10 cellular contexts compared by ENCODE assay signal in the genomic region with DNA sequence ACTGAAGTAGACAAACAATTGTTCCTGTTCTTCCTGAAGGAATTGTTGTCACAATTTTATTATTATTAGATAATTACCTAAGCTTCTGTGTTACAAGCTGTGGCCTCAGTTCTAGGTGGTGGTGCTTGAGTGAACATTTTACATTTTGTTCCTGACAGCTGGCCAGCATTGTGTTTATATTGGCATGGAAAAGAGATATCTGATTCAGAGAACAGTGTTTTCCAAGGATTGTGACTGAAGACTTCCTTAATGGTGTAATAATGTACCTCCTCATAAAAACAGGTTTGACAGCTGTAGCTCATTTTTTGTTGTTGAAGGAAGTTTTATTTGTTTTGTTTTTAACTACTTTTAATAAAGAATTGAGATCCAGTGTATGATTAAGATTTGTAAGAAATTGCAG.
A peak's percentile ranks its signal among the peaks of the same experiment; 100 is the strongest.
DNase-seq lines count a peak whose midpoint lies in the region; ATAC-seq, FAIRE-seq and TF ChIP-seq lines count a peak whose summit lies in the region.
"Had no signal": no experiment of that assay in that cellular context is flagged by ENCODE, and none has a peak within 500 bp of the region (broad histone marks: within the 10 kb centered on the region; RNA-seq: fewer than 3 reads in every experiment).

No MANE protein-coding gene starts in this region.

- no peak overlapping the region for H3K27ac ChIP-seq in right lobe of liver

- H3K36me3 ChIP-seq in bronchial epithelial cell (ENCODE audit: control insufficient read depth, insufficient read depth, low read length) (no peaks in the 10 kb centered on the region), right lobe of liver (peaks cover 0 to 16% (median 5%) of the 10 kb centered on the region in 4 donors)

- FAIRE-seq in bronchial epithelial cell (lab: Jason Lieb, UNC), result no peak

- no peaks in the 10 kb centered on the region for H3K9me3 Mint-ChIP-seq in endothelial cell (ENCODE audit: unreplicated experiment)
- H3K9me3 Mint-ChIP-seq in stimulated activated naive B cell treated with anti-CD40 and anti-IgM and Interleukin-4, amounts not matched to agents 10 μg/mL and 1 μg/mL and 100 μg/mL, for 72 hours, result peaks cover 4 to 7% of the 10 kb centered on the region in 2 donors
- H3K9me3 Mint-ChIP-seq: activated naive CD4-positive, alpha-beta T cell treated with anti-CD3 and anti-CD28 coated beads for 36 hours had no signal

- no peaks in the 10 kb centered on the region for H3K9me3 ChIP-seq in right lobe of liver

- H3K27me3 ChIP-seq in bronchial epithelial cell (ENCODE audit: control insufficient read depth, insufficient read depth, low read length) (no peaks in the 10 kb centered on the region), right lobe of liver (no peaks in the 10 kb centered on the region)

- H3K4me3 ChIP-seq in bronchial epithelial cell (ENCODE audit: low read depth, low read length) (no peak overlapping the region), right lobe of liver (no peak overlapping the region)

- intact Hi-C loops in right lobe of liver (cut with DNase I), result no loop called here

- peak; percentile 88 to 93 (median 90) for ATAC-seq in right lobe of liver
- ATAC-seq in stimulated activated naive B cell treated with anti-CD40 and anti-IgM and Interleukin-4, amounts not matched to agents 10 μg/mL and 1 μg/mL and 100 μg/mL, for 72 hours (replicated peaks), result no peak
- ATAC-seq: natural killer cell had no signal

- peaks cover 18% of the 10 kb centered on the region for H3K36me3 Mint-ChIP-seq in endothelial cell (ENCODE audit: low read depth, unreplicated experiment)
- peaks cover 20 to 22% of the 10 kb centered on the region in 2 donors for H3K36me3 Mint-ChIP-seq in stimulated activated naive B cell treated with anti-CD40 and anti-IgM and Interleukin-4, amounts not matched to agents 10 μg/mL and 1 μg/mL and 100 μg/mL, for 72 hours

- TF ChIP-seq POLR2A in right lobe of liver (IDR thresholded peaks at IDR 0.05), result no peak

- TF ChIP-seq CTCF in bronchial epithelial cell (IDR thresholded peaks at IDR 0.05; ENCODE audit: insufficient read depth, low read length, severe bottlenecking) (no peak), right lobe of liver (IDR thresholded peaks at IDR 0.05) (no peak), endothelial cell (IDR thresholded peaks at IDR 0.05; ENCODE audit: unreplicated experiment) (no peak)

- H3K4me3 Mint-ChIP-seq in endothelial cell (ENCODE audit: unreplicated experiment), result no peak overlapping the region
- H3K4me3 Mint-ChIP-seq in stimulated activated naive B cell treated with anti-CD40 and anti-IgM and Interleukin-4, amounts not matched to agents 10 μg/mL and 1 μg/mL and 100 μg/mL, for 72 hours, result no peak overlapping the region
- H3K4me3 Mint-ChIP-seq: activated naive CD4-positive, alpha-beta T cell treated with anti-CD3 and anti-CD28 coated beads for 36 hours; natural killer cell had no signal

- peaks cover 0 to 17% (median 6%) of the 10 kb centered on the region in 4 donors for H3K4me1 ChIP-seq in right lobe of liver

- H3K4me1 Mint-ChIP-seq in endothelial cell (ENCODE audit: unreplicated experiment), result peaks cover 35% of the 10 kb centered on the region
- H3K4me1 Mint-ChIP-seq in stimulated activated naive B cell treated with anti-CD40 and anti-IgM and Interleukin-4, amounts not matched to agents 10 μg/mL and 1 μg/mL and 100 μg/mL, for 72 hours, result peaks cover 15 to 25% of the 10 kb centered on the region in 2 donors

- peaks cover 3% of the 10 kb centered on the region for H3K27me3 Mint-ChIP-seq in endothelial cell (ENCODE audit: unreplicated experiment)
- H3K27me3 Mint-ChIP-seq in stimulated activated naive B cell treated with anti-CD40 and anti-IgM and Interleukin-4, amounts not matched to agents 10 μg/mL and 1 μg/mL and 100 μg/mL, for 72 hours, result no peaks in the 10 kb centered on the region

- no peak overlapping the region for H3K27ac Mint-ChIP-seq in endothelial cell (ENCODE audit: unreplicated experiment)
- H3K27ac Mint-ChIP-seq in stimulated activated naive B cell treated with anti-CD40 and anti-IgM and Interleukin-4, amounts not matched to agents 10 μg/mL and 1 μg/mL and 100 μg/mL, for 72 hours, result no peak overlapping the region
- H3K27ac Mint-ChIP-seq: activated naive CD4-positive, alpha-beta T cell treated with anti-CD3 and anti-CD28 coated beads for 36 hours; natural killer cell had no signal

- DNase-seq in AG20443 (ENCODE audit: low spot score), result peak; percentile 19
- peak; percentile 73 for DNase-seq in NCI-H1105 (lab: John Stamatoyannopoulos, UW)
- peak; percentile 94 for DNase-seq in bronchial epithelial cell (ENCODE audit: low read depth)
- peak in 1 of 3 donors; percentile 65 for DNase-seq in right lobe of liver
- DNase-seq in endothelial cell (ENCODE audit: low spot score), result no peak
- no peak for DNase-seq in NCI-H146 (lab: John Stamatoyannopoulos, UW)
- no peak for DNase-seq in stimulated activated naive B cell treated with anti-CD40 and anti-IgM and Interleukin-4, amounts not matched to agents 10 μg/mL and 1 μg/mL and 100 μg/mL, for 72 hours
- no peak for DNase-seq in NCI-H526 treated with DMSO at 0.1 percent for 48 hours (lab: John Stamatoyannopoulos, UW)
- DNase-seq: activated naive CD4-positive, alpha-beta T cell treated with anti-CD3 and anti-CD28 coated beads for 36 hours; natural killer cell had no signal

Comparison
In these comparisons a context has a peak if more than half of its experiments do, and no peak if none do; other contexts are left out.
1. DNase-seq: peak in AG20443 (single experiment), NCI-H1105 (single experiment) and bronchial epithelial cell (single experiment); none in endothelial cell (single experiment), NCI-H146 (single experiment), stimulated activated naive B cell treated with anti-CD40 and anti-IgM and Interleukin-4, amounts not matched to agents 10 μg/mL and 1 μg/mL and 100 μg/mL, for 72 hours (single experiment) and NCI-H526 treated with DMSO at 0.1 percent for 48 hours (single experiment).
2. ATAC-seq: peak in right lobe of liver (4 of 4); none in stimulated activated naive B cell treated with anti-CD40 and anti-IgM and Interleukin-4, amounts not matched to agents 10 μg/mL and 1 μg/mL and 100 μg/mL, for 72 hours (0 of 2).